Comparison of ENCODE assay signal across 19 cellular contexts in the genomic region with DNA sequence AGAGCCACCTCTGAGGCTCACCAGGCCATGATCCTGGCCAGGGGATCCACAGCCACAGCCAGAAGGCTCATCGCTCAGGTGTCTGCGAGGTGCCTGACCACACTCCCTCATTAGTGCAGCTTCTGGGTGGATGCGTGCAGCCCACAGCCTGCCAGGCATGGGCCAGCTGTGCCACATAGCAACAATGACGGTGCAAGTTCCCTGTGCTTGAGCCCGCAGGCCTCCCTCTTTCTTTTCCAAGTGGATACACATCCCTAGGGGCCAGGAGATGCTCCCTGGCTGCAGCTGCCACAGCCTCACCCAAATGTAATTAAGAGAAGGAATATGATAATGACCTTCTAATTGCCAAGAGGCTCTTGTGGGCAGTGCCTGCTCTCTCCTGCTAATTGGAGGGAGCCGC.
"Had no signal": no experiment of that assay in that cellular context is flagged by ENCODE, and none has a peak within 500 bp of the region (broad histone marks: within the 10 kb centered on the region; RNA-seq: fewer than 3 reads in every experiment).

No MANE protein-coding gene starts in this region.

- H3K4me1 ChIP-seq: breast epithelium, stomach, vagina had no signal

- H3K4me3 ChIP-seq: breast epithelium, lung, smooth muscle cell, stomach, vagina had no signal

- H3K9me3 ChIP-seq: breast epithelium, stomach, vagina had no signal

- ATAC-seq: activated CD4-positive, CD25-positive, alpha-beta regulatory T cell treated with anti-CD3 and anti-CD28 coated beads, Interleukin-2, amount 50 U/mL, for 24 hours; activated T-cell treated with anti-CD3 and anti-CD28 coated beads, Interleukin-2, amount 50 U/mL, for 72 hours; left lobe of liver; natural killer cell treated with Interleukin-12 subunit alpha and Interleukin-12 subunit beta and Interleukin-15 and Interleukin-18, amount 100 ng/mL, for 72 hours; sciatic nerve; stimulated activated effector memory CD8-positive, alpha-beta T cell treated with anti-CD3 and anti-CD28 coated beads, Interleukin-12 subunit alpha, Interleukin-12 subunit beta, amount 100 ng/mL, for 72 hours had no signal

- H3K27ac ChIP-seq: breast epithelium, stomach, vagina had no signal

- DNase-seq: activated CD4-positive, alpha-beta T cell treated with anti-CD3 and anti-CD28 coated beads, Interleukin-2, amount 50 U/mL, for 4 hours; activated effector memory CD4-positive, alpha-beta T cell treated with anti-CD3 and anti-CD28 coated beads, Interleukin-2, amount 50 U/mL, for 16 hours; activated T-cell treated with anti-CD3 and anti-CD28 coated beads, Interleukin-2, amount 50 U/mL, for 72 hours; cortex of kidney; erythroblast; foreskin melanocyte; kidney; stimulated activated CD4-positive, alpha-beta T cell treated with anti-CD3 and anti-CD28 coated beads, Interleukin-4, amount 100 ng/mL, for 24 hours; stomach; trophoblast cell had no signal

- H3K36me3 ChIP-seq: breast epithelium, stomach, vagina had no signal

- H3K27me3 ChIP-seq: breast epithelium, vagina had no signal
